In genomic region chr6:41073203-41073967, GRCh38 we compare ENCODE assay signal across 8 cellular contexts. TPM values are rescaled to one million over a fixed set of nuclear protein-coding genes. Genes with fewer than 3 reads are reported as not detected.
DNase-seq lines count a peak whose midpoint lies in the region; ATAC-seq and TF ChIP-seq lines count a peak whose summit lies in the region.

No MANE protein-coding gene starts in this region.

- intact Hi-C loops in OCI-LY7 (cut with micrococcal nuclease; ENCODE audit: unreplicated experiment) = loop anchor here (2.0 to 5.0 kb wide), 5 partner anchors 109 to 659 kb away; partner anchors contain the start of genes FOXP4 and TREML2

- peaks cover 24% of the 10 kb centered on the region; the same call in 1 of the 2 replicates for H4K20me1 ChIP-seq in OCI-LY7 (ENCODE audit: insufficient read depth, low read length)

- peak; percentile 55 for TF ChIP-seq CTCF in OCI-LY7 (conservative IDR thresholded peaks at IDR 0.05; ENCODE audit: low read length)

- no peaks in the 10 kb centered on the region for H3K9me3 ChIP-seq in HUES64 (ENCODE audit: insufficient read depth, low read depth, low read length)
- H3K9me3 ChIP-seq in OCI-LY7 (ENCODE audit: low read length) = no peaks in the 10 kb centered on the region
- H3K9me3 ChIP-seq in mucosa of stomach (ENCODE audit: control insufficient read depth, low read length) = no peaks in the 10 kb centered on the region

- H3K79me2 ChIP-seq in OCI-LY7 (ENCODE audit: insufficient read depth, low read depth, low read length) = peaks cover 69% of the 10 kb centered on the region

- peak overlapping the region; percentile 91 for H3K9ac ChIP-seq in HUES64 (ENCODE audit: low read depth, low read length)
- H3K9ac ChIP-seq in mucosa of stomach (ENCODE audit: low read length) = peak overlapping the region; percentile 91

- H3K9me2 ChIP-seq in OCI-LY7 (ENCODE audit: insufficient read depth, low read length) = no peaks in the 10 kb centered on the region

- peak overlapping the region; percentile 11; the same call in 1 of the 2 replicates for H2AFZ ChIP-seq in OCI-LY7 (ENCODE audit: low read length)

- peak overlapping the region; percentile 97 for H3K4me2 ChIP-seq in OCI-LY7 (ENCODE audit: low read length)

- H3K27ac ChIP-seq in HUES64 (ENCODE audit: low read depth, low read length) (peak overlapping the region; percentile 100), OCI-LY7 (ENCODE audit: low read depth, low read length, poor library complexity, severe bottlenecking) (peak overlapping the region; percentile 92), epithelial cell of prostate (peak overlapping the region; percentile 98)

- no peaks in the 10 kb centered on the region for H3K27me3 ChIP-seq in HUES64 (ENCODE audit: insufficient read depth, low read length)
- no peaks in the 10 kb centered on the region for H3K27me3 ChIP-seq in mucosa of stomach (ENCODE audit: control insufficient read depth, insufficient read depth, low read length)

- H3K36me3 ChIP-seq in HUES64 (ENCODE audit: insufficient read depth, low read length) (peaks cover 32% of the 10 kb centered on the region), OCI-LY7 (ENCODE audit: insufficient read depth, low read length) (peaks cover 64% of the 10 kb centered on the region), mucosa of stomach (ENCODE audit: control insufficient read depth, insufficient read depth, low read length) (no peaks in the 10 kb centered on the region)

- under 1% methylated on average over 74 of the region's 74 CpGs for WGBS in HUES64

- H3K4me1 ChIP-seq in HUES64 (ENCODE audit: insufficient read depth, low read length) = peaks cover 32% of the 10 kb centered on the region; the same call in 1 of the 2 replicates
- peaks cover 50% of the 10 kb centered on the region for H3K4me1 ChIP-seq in OCI-LY7 (ENCODE audit: insufficient read depth, low read length, poor library complexity, severe bottlenecking)
- H3K4me1 ChIP-seq in mucosa of stomach (ENCODE audit: control insufficient read depth, insufficient read depth, low read length) = peaks cover 15% of the 10 kb centered on the region

- CTCF ChIA-PET in OCI-LY7 (lab: Charles Lee; ENCODE audit: unreplicated experiment) = no interaction called here

- ATAC-seq in GM21360 (IDR thresholded peaks at IDR 0.05; ENCODE audit: unreplicated experiment) = peak; percentile 21

- peak; percentile 81 for DNase-seq in COR-L47 (lab: John Stamatoyannopoulos, UW)
- DNase-seq in OCI-LY7 (ENCODE audit: low spot score) = peak; percentile 82
- DNase-seq in activated T-cell treated with anti-CD3 and anti-CD28 coated beads for 48 hours (ENCODE audit: low read depth) = peak; percentile 75
- DNase-seq in epithelial cell of prostate (ENCODE audit: low read depth, low spot score) = peak; percentile 34
- peak; percentile 50 to 69 for DNase-seq in stimulated activated CD8-positive, alpha-beta memory T cell treated with anti-CD3 and anti-CD28 coated beads, Interleukin-4, amount 100 ng/mL, for 4 hours (ENCODE audit: low read depth in 2 of 2, low spot score in 1 of 2)

- peak overlapping the region; percentile 82 for H3K4me3 ChIP-seq in HUES64 (ENCODE audit: low read length)
- H3K4me3 ChIP-seq in OCI-LY7 (ENCODE audit: low read depth, low read length, poor library complexity, severe bottlenecking) = peak overlapping the region; percentile 97
- H3K4me3 ChIP-seq in mucosa of stomach (ENCODE audit: low read length) = peak overlapping the region; percentile 57

- BruUV-seq in OCI-LY7 (replicated peaks; lab: Mats Ljungman, UMichigan) = no TSS peak

- POLR2A ChIA-PET in OCI-LY7 (lab: Charles Lee) = interaction anchor here (2.0 to 2.6 kb wide), 2 partner anchors 19 to 127 kb away, joined by 7 to 13 read pairs; partner anchors contain the start of genes APOBEC2 and TREML2

RNA-seq across cellular contexts. Expression of gene NFYA, which starts 0.6 kb away (rescaled TPM):
- 29.5 TPM for polyA plus RNA-seq in HUES64 (2013, experiment 1 of 2)
- 29.9 TPM for polyA plus RNA-seq in HUES64 (2013, experiment 2 of 2)
- total RNA-seq in OCI-LY7 (2014; rRNA removed; shearing (Covaris generic)) = 23.5 and 29.5 TPM in 2 replicates
- 46.4 and 47.9 TPM in 2 replicates for total RNA-seq in OCI-LY7 (2022)

RNA-seq across cellular contexts. Expression of gene OARD1, which starts 1.2 kb away (rescaled TPM):
- polyA plus RNA-seq in HUES64 (2013, experiment 1 of 2) = 31.7 TPM
- 40.3 TPM for polyA plus RNA-seq in HUES64 (2013, experiment 2 of 2)
- 19.5 and 21.0 TPM in 2 replicates for total RNA-seq in OCI-LY7 (2014; rRNA removed; shearing (Covaris generic))
- 41.6 and 47.9 TPM in 2 replicates for total RNA-seq in OCI-LY7 (2022)

RNA-seq across cellular contexts. Expression of gene APOBEC2, which starts 20.4 kb away (rescaled TPM):
- polyA plus RNA-seq in HUES64 (2013, experiment 1 of 2) = not detected
- polyA plus RNA-seq in HUES64 (2013, experiment 2 of 2) = not detected
- total RNA-seq in OCI-LY7 (2014; rRNA removed; shearing (Covaris generic)) = not detected in 2 replicates
- not detected in 2 replicates for total RNA-seq in OCI-LY7 (2022)

RNA-seq across cellular contexts. Expression of gene TSPO2, which starts 31.1 kb away (rescaled TPM):
- polyA plus RNA-seq in HUES64 (2013, experiment 1 of 2) = not detected
- not detected for polyA plus RNA-seq in HUES64 (2013, experiment 2 of 2)
- not detected in 2 replicates for total RNA-seq in OCI-LY7 (2014; rRNA removed; shearing (Covaris generic))
- not detected in 2 replicates for total RNA-seq in OCI-LY7 (2022)

RNA-seq across cellular contexts. Expression of gene UNC5CL, which starts 34.4 kb away (rescaled TPM):
- polyA plus RNA-seq in HUES64 (2013, experiment 1 of 2) = 0.60 TPM
- 0.95 TPM for polyA plus RNA-seq in HUES64 (2013, experiment 2 of 2)
- 0.62 and 0.85 TPM in 2 replicates for total RNA-seq in OCI-LY7 (2014; rRNA removed; shearing (Covaris generic))
- total RNA-seq in OCI-LY7 (2022) = 0.49 and 0.63 TPM in 2 replicates

Comparison
In these comparisons a context has a peak if more than half of its experiments do, and no peak if none do; other contexts are left out.
1. Peak in every context shown above with its lines: DNase-seq, ATAC-seq, H3K4me3 ChIP-seq and H3K27ac ChIP-seq.